ENCODE assay signal across 6 cellular contexts in the genomic region with DNA sequence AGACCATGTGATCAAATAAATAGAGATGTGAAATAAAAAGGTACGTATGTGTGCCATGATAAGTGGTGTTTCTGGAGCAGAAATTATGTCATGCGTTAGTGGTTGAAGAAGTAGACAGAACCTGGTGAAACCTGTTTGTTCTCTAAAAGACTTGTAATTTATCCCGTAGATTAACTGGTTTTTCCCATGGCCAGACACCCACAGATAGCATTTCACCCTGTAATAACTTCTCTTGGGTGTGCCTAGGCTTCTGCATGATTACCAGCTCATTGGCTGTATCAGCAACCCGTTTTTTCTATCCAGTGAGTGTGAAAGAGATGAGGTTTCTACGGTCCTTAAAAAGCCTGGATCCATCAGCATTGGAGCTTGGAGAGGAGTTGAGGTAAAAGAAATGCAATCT.
"Had no signal": no experiment of that assay in that cellular context is flagged by ENCODE, and none has a peak within 500 bp of the region (broad histone marks: within the 10 kb centered on the region; RNA-seq: fewer than 3 reads in every experiment).

No MANE protein-coding gene starts in this region.

- ATAC-seq: HCT116, HepG2 had no signal

- DNase-seq: GM23248, GOT3, H7, HFFc6 had no signal
